In genomic region chr1:150926094-150926741, GRCh38 we compare ENCODE assay signal across 8 cellular contexts. TPM values are rescaled to one million over a fixed set of nuclear protein-coding genes. Genes with fewer than 3 reads are reported as not detected.
DNase-seq lines count a peak whose midpoint lies in the region; ATAC-seq and TF ChIP-seq lines count a peak whose summit lies in the region.

SETDB1 (plus strand) TSS chr1:150926363; CDS start chr1:150927715, 1,352 bp downstream.

- H3K4me3 ChIP-seq in GM12875 (ENCODE audit: low read depth, low read length): peak within 1 kb of the TSS; percentile 67
- peak within 1 kb of the TSS; percentile 97 for H3K4me3 ChIP-seq in adipocyte (ENCODE audit: low read length)
- peak within 1 kb of the TSS; percentile 74 for H3K4me3 ChIP-seq in cardiac muscle cell
- H3K4me3 ChIP-seq in parathyroid adenoma (ENCODE audit: low read depth, low read length): peak within 1 kb of the TSS; percentile 91
- H3K4me3 ChIP-seq in tibial nerve: peak within 1 kb of the TSS; percentile 71 to 89 (median 74)

- DNase-seq in NCI-H1436 (lab: John Stamatoyannopoulos, UW) (peak; percentile 93), T follicular helper cell (ENCODE audit: low read depth) (peak; percentile 84), adipocyte (ENCODE audit: low read depth) (peak; percentile 97), cardiac muscle cell (ENCODE audit: low read depth in 1 of 2, low spot score in 1 of 2) (peak; percentile 97 to 98), tibial nerve (ENCODE audit: low spot score in 2 of 2) (peak; percentile 86 to 93)

- peak; percentile 80 to 94 for TF ChIP-seq EP300 in tibial nerve (IDR thresholded peaks at IDR 0.05)

- H3K27ac ChIP-seq in cardiac muscle cell: peak within 1 kb of the TSS; percentile 94
- H3K27ac ChIP-seq in parathyroid adenoma: peak within 1 kb of the TSS; percentile 70
- H3K27ac ChIP-seq in tibial nerve: peak within 1 kb of the TSS; percentile 67 to 91 (median 89)

- peak; percentile 93 for ATAC-seq in HG02798 (IDR thresholded peaks at IDR 0.05; ENCODE audit: poor library complexity, unreplicated experiment)

- 1% methylated on average over 40 of the region's 40 CpGs for WGBS in tibial nerve, 2 donors

- H3K9me3 ChIP-seq in adipocyte (ENCODE audit: control insufficient read depth, low read length): no peaks in the 10 kb centered on the region
- no peaks in the 10 kb centered on the region for H3K9me3 ChIP-seq in cardiac muscle cell (ENCODE audit: low read depth)
- no peaks in the 10 kb centered on the region for H3K9me3 ChIP-seq in parathyroid adenoma (ENCODE audit: control insufficient read depth, low read length)
- H3K9me3 ChIP-seq in tibial nerve: peaks cover 0 to 5% (median 0%) of the 10 kb centered on the region in 4 donors

- peaks cover 3% of the 10 kb centered on the region for H3K79me2 ChIP-seq in parathyroid adenoma

- TF ChIP-seq POLR2A in tibial nerve (IDR thresholded peaks at IDR 0.05): peak in 1 of 2 donors; percentile 49

- peak within 1 kb of the TSS; percentile 81 for H3K4me2 ChIP-seq in parathyroid adenoma (ENCODE audit: low read length)

- H3K4me1 ChIP-seq in adipocyte (ENCODE audit: control insufficient read depth, insufficient read depth, low read length) (peaks cover 20% of the 10 kb centered on the region), cardiac muscle cell (ENCODE audit: low read depth) (no peaks in the 10 kb centered on the region), parathyroid adenoma (no peaks in the 10 kb centered on the region), tibial nerve (peaks cover 0 to 21% (median 5%) of the 10 kb centered on the region in 4 donors)

- no peaks in the 10 kb centered on the region for H3K27me3 ChIP-seq in adipocyte (replicated peaks; ENCODE audit: control insufficient read depth, insufficient read depth, low read length)
- no peaks in the 10 kb centered on the region for H3K27me3 ChIP-seq in cardiac muscle cell
- no peaks in the 10 kb centered on the region for H3K27me3 ChIP-seq in parathyroid adenoma (ENCODE audit: control insufficient read depth, insufficient read depth, low read length)
- no peaks in the 10 kb centered on the region for H3K27me3 ChIP-seq in tibial nerve

- peak within 1 kb of the TSS; percentile 92 for H2AFZ ChIP-seq in parathyroid adenoma

- TF ChIP-seq CTCF in GM12875 (IDR thresholded peaks at IDR 0.05; ENCODE audit: borderline replicate concordance, insufficient read depth, low read depth, low read length) (no peak), cardiac muscle cell (IDR thresholded peaks at IDR 0.05; ENCODE audit: low read depth, low read length) (no peak), parathyroid adenoma (IDR thresholded peaks at IDR 0.05) (no peak), tibial nerve (IDR thresholded peaks at IDR 0.05) (peak in 2 of 5 experiments; percentile 17 to 41)

- H3K36me3 ChIP-seq in adipocyte (ENCODE audit: control insufficient read depth, insufficient read depth, low read length, severe bottlenecking): peaks cover 22% of the 10 kb centered on the region
- H3K36me3 ChIP-seq in cardiac muscle cell: peaks cover 20% of the 10 kb centered on the region
- no peaks in the 10 kb centered on the region for H3K36me3 ChIP-seq in parathyroid adenoma (ENCODE audit: control insufficient read depth, insufficient read depth, low read length)
- H3K36me3 ChIP-seq in tibial nerve: peaks cover 0 to 37% (median 24%) of the 10 kb centered on the region in 3 donors

- peak within 1 kb of the TSS; percentile 96 for H3K9ac ChIP-seq in adipocyte (ENCODE audit: low read length)
- H3K9ac ChIP-seq in parathyroid adenoma: peak within 1 kb of the TSS; percentile 21

RNA-seq across cellular contexts. Expression of gene SETDB1, which starts in this region (rescaled TPM):
- total RNA-seq in cardiac muscle cell (37.8 and 69.9 TPM in 2 replicates), tibial nerve (10 to 100 TPM; 30.6 to 42.9 (median 35.3) TPM)
- 20.1 and 23.7 TPM in 2 replicates for polyA plus RNA-seq in cardiac muscle cell

Comparison
In these comparisons a context has a peak if more than half of its experiments do, and no peak if none do; other contexts are left out.
1. Peak in every context shown above with its lines: DNase-seq, ATAC-seq, H3K4me3 ChIP-seq and H3K27ac ChIP-seq.